1 cellular context compared by ENCODE assay signal in the genomic region with DNA sequence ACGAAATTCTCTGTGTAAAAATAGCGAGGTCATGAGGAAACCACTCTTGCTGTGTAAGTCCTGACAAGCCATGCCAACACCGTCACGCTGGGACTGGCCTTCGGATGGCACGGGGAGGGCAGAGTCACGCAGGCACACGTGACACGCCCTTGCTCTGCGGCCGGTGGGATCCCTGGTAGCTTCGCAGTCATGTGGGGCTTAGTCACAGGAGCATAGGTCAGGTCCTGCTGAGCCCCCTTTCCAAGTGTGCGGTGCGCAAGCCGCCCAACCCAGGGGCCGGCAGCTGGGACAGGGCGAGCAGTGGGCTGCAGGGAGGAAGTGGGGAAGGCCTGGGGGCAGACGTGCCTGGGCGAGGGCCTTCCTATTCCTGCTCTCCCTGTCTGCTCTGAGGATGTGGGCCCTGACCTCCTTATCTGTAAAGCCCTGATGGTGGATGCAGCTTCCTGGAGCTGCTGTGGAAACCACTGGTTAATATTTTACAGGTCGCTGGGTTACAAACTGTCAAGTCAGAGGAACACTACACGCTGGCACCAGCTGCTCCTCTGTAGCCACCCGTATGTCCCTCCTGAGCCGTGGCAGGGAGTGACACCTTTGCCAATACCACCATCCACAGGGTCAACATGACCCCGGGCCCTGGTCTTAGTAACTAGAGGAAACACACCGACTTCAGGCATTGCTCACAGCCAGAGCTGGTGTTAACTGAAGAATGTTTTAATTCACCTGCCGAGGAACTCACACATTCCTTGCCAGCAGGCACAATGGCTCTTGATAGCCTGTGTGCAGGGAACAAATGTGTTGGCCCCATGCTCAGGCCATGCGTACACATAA.
TF ChIP-seq lines count a peak whose summit lies in the region.

No MANE protein-coding gene starts in this region.

TF ChIP-seq in HepG2, 621 proteins besides CTCF, POLR2A, EP300 and RAD21 (continued from another document and continues in another):
- TF ChIP-seq, protein P1, sequence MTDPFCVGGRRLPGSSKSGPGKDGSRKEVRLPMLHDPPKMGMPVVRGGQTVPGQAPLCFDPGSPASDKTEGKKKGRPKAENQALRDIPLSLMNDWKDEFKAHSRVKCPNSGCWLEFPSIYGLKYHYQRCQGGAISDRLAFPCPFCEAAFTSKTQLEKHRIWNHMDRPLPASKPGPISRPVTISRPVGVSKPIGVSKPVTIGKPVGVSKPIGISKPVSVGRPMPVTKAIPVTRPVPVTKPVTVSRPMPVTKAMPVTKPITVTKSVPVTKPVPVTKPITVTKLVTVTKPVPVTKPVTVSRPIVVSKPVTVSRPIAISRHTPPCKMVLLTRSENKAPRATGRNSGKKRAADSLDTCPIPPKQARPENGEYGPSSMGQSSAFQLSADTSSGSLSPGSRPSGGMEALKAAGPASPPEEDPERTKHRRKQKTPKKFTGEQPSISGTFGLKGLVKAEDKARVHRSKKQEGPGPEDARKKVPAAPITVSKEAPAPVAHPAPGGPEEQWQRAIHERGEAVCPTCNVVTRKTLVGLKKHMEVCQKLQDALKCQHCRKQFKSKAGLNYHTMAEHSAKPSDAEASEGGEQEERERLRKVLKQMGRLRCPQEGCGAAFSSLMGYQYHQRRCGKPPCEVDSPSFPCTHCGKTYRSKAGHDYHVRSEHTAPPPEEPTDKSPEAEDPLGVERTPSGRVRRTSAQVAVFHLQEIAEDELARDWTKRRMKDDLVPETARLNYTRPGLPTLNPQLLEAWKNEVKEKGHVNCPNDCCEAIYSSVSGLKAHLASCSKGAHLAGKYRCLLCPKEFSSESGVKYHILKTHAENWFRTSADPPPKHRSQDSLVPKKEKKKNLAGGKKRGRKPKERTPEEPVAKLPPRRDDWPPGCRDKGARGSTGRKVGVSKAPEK (CRISPR knock-in tag; IDR thresholded peaks at IDR 0.05; ENCODE audit: borderline replicate concordance) = no peak; the same call in 1 of the 2 replicates
- TF ChIP-seq ZNF350 (CRISPR knock-in tag; IDR thresholded peaks at IDR 0.05; ENCODE audit: borderline replicate concordance, low read depth) (peak; percentile 79; the same call in 1 of the 2 replicates), ZNF264 (CRISPR knock-in tag; IDR thresholded peaks at IDR 0.05) (0 out of 2 replicates have a peak, but pooled peaks have one; percentile 20), RBAK (CRISPR knock-in tag; IDR thresholded peaks at IDR 0.05) (no peak), KDM4B (CRISPR knock-in tag; IDR thresholded peaks at IDR 0.05) (no peak), ZNF136 (CRISPR knock-in tag; IDR thresholded peaks at IDR 0.05; ENCODE audit: low read depth) (no peak), ZNF816 (CRISPR knock-in tag; IDR thresholded peaks at IDR 0.05; ENCODE audit: borderline replicate concordance) (0 out of 2 replicates have a peak, but pooled peaks have one; percentile 12), ASH2L (IDR thresholded peaks at IDR 0.05; ENCODE audit: insufficient read length, low read depth, low read length) (peak; percentile 89), NKX3-1 (CRISPR knock-in tag; IDR thresholded peaks at IDR 0.05) (no peak), MAFF (IDR thresholded peaks at IDR 0.05; ENCODE audit: low read depth, low read length) (0 out of 2 replicates have a peak, but pooled peaks have one; percentile 19), PHF21A (CRISPR knock-in tag; IDR thresholded peaks at IDR 0.05) (peak; percentile 81), KLF12 (CRISPR knock-in tag; IDR thresholded peaks at IDR 0.05; ENCODE audit: borderline replicate concordance) (peak; percentile 71; the same call in 1 of the 2 replicates), SNAI1 (CRISPR knock-in tag; IDR thresholded peaks at IDR 0.05; ENCODE audit: borderline replicate concordance) (no peak), EEA1 (CRISPR knock-in tag; IDR thresholded peaks at IDR 0.05; ENCODE audit: borderline replicate concordance) (no peak), TMF1 (CRISPR knock-in tag; IDR thresholded peaks at IDR 0.05; ENCODE audit: low read depth) (no peak), ZNF274 (CRISPR knock-in tag; IDR thresholded peaks at IDR 0.05) (0 out of 2 replicates have a peak, but pooled peaks have one; percentile 17), ZNF333 (CRISPR knock-in tag; IDR thresholded peaks at IDR 0.05; ENCODE audit: borderline replicate concordance) (no peak), ZNF781 (CRISPR knock-in tag; IDR thresholded peaks at IDR 0.05; ENCODE audit: borderline replicate concordance, not compliant biosample characterization) (no peak), KLF15 (CRISPR knock-in tag; IDR thresholded peaks at IDR 0.05; ENCODE audit: borderline replicate concordance) (no peak), ZSCAN9 (CRISPR knock-in tag; IDR thresholded peaks at IDR 0.05; ENCODE audit: borderline replicate concordance) (0 out of 2 replicates have a peak, but pooled peaks have one; percentile 15), ZSCAN29 (CRISPR knock-in tag; conservative IDR thresholded peaks at IDR 0.05) (no peak; the same call in 1 of the 2 replicates), AGO2 (optimal IDR thresholded peaks at IDR 0.05; ENCODE audit: low read depth, low read length) (peak; percentile 39), MATR3 (CRISPR knock-in tag; IDR thresholded peaks at IDR 0.05) (no peak), FOXK2 (IDR thresholded peaks at IDR 0.05) (no peak), PRMT3 (CRISPR knock-in tag; IDR thresholded peaks at IDR 0.05; ENCODE audit: borderline replicate concordance, low read depth) (no peak), ZNF619 (CRISPR knock-in tag; IDR thresholded peaks at IDR 0.05) (no peak), ZNF431 (CRISPR knock-in tag; IDR thresholded peaks at IDR 0.05; ENCODE audit: borderline replicate concordance, low read depth) (peak; percentile 49; the same call in 1 of the 2 replicates), ZNF121 (CRISPR knock-in tag; IDR thresholded peaks at IDR 0.05) (no peak), HES4 (CRISPR knock-in tag; IDR thresholded peaks at IDR 0.05; ENCODE audit: borderline replicate concordance) (no peak), CHCHD3 (CRISPR knock-in tag; IDR thresholded peaks at IDR 0.05) (no peak), REPIN1 (CRISPR knock-in tag; IDR thresholded peaks at IDR 0.05; ENCODE audit: borderline replicate concordance, low read depth) (peak; percentile 38; the same call in 1 of the 2 replicates), BCL6 (CRISPR knock-in tag; IDR thresholded peaks at IDR 0.05) (no peak; the same call in 1 of the 2 replicates), SOX13 (IDR thresholded peaks at IDR 0.05) (no peak), SOX13 (CRISPR knock-in tag; conservative IDR thresholded peaks at IDR 0.05 in 1 of 2, IDR thresholded peaks at IDR 0.05 in 1 of 2) (no peak), GABPA (IDR thresholded peaks at IDR 0.05; ENCODE audit: low read depth, low read length) (no peak), GABPA (CRISPR knock-in tag; IDR thresholded peaks at IDR 0.05; ENCODE audit: low read depth) (no peak; the same call in 1 of the 2 replicates)
- TF ChIP-seq, protein P2, sequence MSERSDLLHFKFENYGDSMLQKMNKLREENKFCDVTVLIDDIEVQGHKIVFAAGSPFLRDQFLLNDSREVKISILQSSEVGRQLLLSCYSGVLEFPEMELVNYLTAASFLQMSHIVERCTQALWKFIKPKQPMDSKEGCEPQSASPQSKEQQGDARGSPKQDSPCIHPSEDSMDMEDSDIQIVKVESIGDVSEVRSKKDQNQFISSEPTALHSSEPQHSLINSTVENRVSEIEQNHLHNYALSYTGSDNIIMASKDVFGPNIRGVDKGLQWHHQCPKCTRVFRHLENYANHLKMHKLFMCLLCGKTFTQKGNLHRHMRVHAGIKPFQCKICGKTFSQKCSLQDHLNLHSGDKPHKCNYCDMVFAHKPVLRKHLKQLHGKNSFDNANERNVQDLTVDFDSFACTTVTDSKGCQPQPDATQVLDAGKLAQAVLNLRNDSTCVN (CRISPR knock-in tag; IDR thresholded peaks at IDR 0.05; ENCODE audit: borderline replicate concordance) = no peak
- TF ChIP-seq, protein P3, sequence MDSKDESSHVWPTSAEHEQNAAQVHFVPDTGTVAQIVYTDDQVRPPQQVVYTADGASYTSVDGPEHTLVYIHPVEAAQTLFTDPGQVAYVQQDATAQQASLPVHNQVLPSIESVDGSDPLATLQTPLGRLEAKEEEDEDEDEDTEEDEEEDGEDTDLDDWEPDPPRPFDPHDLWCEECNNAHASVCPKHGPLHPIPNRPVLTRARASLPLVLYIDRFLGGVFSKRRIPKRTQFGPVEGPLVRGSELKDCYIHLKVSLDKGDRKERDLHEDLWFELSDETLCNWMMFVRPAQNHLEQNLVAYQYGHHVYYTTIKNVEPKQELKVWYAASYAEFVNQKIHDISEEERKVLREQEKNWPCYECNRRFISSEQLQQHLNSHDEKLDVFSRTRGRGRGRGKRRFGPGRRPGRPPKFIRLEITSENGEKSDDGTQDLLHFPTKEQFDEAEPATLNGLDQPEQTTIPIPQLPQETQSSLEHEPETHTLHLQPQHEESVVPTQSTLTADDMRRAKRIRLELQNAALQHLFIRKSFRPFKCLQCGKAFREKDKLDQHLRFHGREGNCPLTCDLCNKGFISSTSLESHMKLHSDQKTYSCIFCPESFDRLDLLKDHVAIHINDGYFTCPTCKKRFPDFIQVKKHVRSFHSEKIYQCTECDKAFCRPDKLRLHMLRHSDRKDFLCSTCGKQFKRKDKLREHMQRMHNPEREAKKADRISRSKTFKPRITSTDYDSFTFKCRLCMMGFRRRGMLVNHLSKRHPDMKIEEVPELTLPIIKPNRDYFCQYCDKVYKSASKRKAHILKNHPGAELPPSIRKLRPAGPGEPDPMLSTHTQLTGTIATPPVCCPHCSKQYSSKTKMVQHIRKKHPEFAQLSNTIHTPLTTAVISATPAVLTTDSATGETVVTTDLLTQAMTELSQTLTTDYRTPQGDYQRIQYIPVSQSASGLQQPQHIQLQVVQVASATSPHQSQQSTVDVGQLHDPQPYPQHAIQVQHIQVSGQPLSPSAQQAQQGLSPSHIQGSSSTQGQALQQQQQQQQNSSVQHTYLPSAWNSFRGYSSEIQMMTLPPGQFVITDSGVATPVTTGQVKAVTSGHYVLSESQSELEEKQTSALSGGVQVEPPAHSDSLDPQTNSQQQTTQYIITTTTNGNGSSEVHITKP (CRISPR knock-in tag; IDR thresholded peaks at IDR 0.05; ENCODE audit: low read depth) = peak; percentile 40; the same call in 1 of the 2 replicates
- TF ChIP-seq, protein P4, sequence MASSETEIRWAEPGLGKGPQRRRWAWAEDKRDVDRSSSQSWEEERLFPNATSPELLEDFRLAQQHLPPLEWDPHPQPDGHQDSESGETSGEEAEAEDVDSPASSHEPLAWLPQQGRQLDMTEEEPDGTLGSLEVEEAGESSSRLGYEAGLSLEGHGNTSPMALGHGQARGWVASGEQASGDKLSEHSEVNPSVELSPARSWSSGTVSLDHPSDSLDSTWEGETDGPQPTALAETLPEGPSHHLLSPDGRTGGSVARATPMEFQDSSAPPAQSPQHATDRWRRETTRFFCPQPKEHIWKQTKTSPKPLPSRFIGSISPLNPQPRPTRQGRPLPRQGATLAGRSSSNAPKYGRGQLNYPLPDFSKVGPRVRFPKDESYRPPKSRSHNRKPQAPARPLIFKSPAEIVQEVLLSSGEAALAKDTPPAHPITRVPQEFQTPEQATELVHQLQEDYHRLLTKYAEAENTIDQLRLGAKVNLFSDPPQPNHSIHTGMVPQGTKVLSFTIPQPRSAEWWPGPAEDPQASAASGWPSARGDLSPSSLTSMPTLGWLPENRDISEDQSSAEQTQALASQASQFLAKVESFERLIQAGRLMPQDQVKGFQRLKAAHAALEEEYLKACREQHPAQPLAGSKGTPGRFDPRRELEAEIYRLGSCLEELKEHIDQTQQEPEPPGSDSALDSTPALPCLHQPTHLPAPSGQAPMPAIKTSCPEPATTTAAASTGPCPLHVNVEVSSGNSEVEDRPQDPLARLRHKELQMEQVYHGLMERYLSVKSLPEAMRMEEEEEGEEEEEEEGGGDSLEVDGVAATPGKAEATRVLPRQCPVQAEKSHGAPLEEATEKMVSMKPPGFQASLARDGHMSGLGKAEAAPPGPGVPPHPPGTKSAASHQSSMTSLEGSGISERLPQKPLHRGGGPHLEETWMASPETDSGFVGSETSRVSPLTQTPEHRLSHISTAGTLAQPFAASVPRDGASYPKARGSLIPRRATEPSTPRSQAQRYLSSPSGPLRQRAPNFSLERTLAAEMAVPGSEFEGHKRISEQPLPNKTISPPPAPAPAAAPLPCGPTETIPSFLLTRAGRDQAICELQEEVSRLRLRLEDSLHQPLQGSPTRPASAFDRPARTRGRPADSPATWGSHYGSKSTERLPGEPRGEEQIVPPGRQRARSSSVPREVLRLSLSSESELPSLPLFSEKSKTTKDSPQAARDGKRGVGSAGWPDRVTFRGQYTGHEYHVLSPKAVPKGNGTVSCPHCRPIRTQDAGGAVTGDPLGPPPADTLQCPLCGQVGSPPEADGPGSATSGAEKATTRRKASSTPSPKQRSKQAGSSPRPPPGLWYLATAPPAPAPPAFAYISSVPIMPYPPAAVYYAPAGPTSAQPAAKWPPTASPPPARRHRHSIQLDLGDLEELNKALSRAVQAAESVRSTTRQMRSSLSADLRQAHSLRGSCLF (CRISPR knock-in tag; IDR thresholded peaks at IDR 0.05; ENCODE audit: borderline replicate concordance) = no peak
- TF ChIP-seq, protein P5, sequence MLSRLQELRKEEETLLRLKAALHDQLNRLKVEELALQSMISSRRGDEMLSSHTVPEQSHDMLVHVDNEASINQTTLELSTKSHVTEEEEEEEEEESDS (CRISPR knock-in tag; IDR thresholded peaks at IDR 0.05; ENCODE audit: borderline replicate concordance) = no peak
- TF ChIP-seq, protein P6, sequence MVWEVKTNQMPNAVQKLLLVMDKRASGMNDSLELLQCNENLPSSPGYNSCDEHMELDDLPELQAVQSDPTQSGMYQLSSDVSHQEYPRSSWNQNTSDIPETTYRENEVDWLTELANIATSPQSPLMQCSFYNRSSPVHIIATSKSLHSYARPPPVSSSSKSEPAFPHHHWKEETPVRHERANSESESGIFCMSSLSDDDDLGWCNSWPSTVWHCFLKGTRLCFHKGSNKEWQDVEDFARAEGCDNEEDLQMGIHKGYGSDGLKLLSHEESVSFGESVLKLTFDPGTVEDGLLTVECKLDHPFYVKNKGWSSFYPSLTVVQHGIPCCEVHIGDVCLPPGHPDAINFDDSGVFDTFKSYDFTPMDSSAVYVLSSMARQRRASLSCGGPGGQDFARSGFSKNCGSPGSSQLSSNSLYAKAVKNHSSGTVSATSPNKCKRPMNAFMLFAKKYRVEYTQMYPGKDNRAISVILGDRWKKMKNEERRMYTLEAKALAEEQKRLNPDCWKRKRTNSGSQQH (CRISPR knock-in tag; IDR thresholded peaks at IDR 0.05; ENCODE audit: low read depth) = no peak
- TF ChIP-seq, protein P7, sequence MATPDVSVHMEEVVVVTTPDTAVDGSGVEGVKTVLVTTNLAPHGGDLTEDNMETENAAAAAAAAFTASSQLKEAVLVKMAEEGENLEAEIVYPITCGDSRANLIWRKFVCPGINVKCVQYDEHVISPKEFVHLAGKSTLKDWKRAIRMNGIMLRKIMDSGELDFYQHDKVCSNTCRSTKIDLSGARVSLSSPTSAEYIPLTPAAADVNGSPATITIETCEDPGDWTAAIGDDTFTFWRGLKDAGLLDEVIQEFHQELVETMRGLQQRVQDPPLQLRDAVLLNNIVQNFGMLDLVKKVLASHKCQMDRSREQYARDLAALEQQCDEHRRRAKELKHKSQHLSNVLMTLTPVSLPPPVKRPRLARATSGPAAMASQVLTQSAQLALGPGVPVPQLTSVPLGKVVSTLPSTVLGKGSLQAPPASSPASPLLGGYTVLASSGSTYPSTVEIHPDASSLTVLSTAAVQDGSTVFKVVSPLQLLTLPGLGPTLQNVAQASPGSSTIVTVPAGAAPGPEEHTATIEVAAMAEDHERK (CRISPR knock-in tag; IDR thresholded peaks at IDR 0.05; ENCODE audit: low read depth) = no peak
- TF ChIP-seq, protein P8, sequence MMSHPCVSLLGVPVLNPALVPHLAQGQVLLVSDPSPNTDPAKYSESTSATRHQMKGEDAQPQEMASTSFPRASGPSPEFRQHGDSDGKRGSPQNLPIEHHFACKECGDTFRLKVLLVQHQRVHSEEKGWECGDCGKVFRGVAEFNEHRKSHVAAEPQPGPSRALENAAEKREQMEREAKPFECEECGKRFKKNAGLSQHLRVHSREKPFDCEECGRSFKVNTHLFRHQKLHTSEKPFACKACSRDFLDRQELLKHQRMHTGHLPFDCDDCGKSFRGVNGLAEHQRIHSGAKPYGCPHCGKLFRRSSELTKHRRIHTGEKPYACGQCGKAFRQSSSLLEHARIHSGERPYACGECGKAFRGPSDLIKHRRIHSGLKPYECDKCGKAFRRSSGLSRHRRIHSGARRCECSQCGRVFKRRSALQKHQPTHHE (CRISPR knock-in tag; IDR thresholded peaks at IDR 0.05; ENCODE audit: borderline replicate concordance) = no peak
